In genomic region chr5:132230871-132231270, GRCh38 we compare ENCODE assay signal across 19 cellular contexts. TPM values are rescaled to one million over a fixed set of nuclear protein-coding genes. Genes with fewer than 3 reads are reported as not detected.
A peak's percentile ranks its signal among the peaks of the same experiment; 100 is the strongest.
DNase-seq lines count a peak whose midpoint lies in the region; ATAC-seq and TF ChIP-seq lines count a peak whose summit lies in the region.
"Had no signal": no experiment of that assay in that cellular context is flagged by ENCODE, and none has a peak within 500 bp of the region (broad histone marks: within the 10 kb centered on the region; RNA-seq: fewer than 3 reads in every experiment).

No MANE protein-coding gene starts in this region.

- no peak for TF ChIP-seq CTCF in CD4-positive, alpha-beta T cell (IDR thresholded peaks at IDR 0.05)
- TF ChIP-seq CTCF in OCI-LY7 (conservative IDR thresholded peaks at IDR 0.05; ENCODE audit: low read length) (no peak), spleen (IDR thresholded peaks at IDR 0.05 in 8 of 11, conservative IDR thresholded peaks at IDR 0.05 in 3 of 11) (no peak)

- H3K79me2 ChIP-seq in OCI-LY7 (ENCODE audit: insufficient read depth, low read depth, low read length) = no peaks in the 10 kb centered on the region

- H3K36me3 ChIP-seq in OCI-LY7 (ENCODE audit: insufficient read depth, low read length) (no peaks in the 10 kb centered on the region), spleen (no peaks in the 10 kb centered on the region)
- H3K36me3 ChIP-seq: BE2C, HAP-1 had no signal

- no peak overlapping the region for H3K27ac Mint-ChIP-seq in CD4-positive, alpha-beta T cell
- H3K27ac Mint-ChIP-seq: CD8-positive, alpha-beta memory T cell had no signal

- ATAC-seq in CD4-positive, alpha-beta T cell (ENCODE audit: poor library complexity) = no peak
- no peak for ATAC-seq in HG03108 (IDR thresholded peaks at IDR 0.05; ENCODE audit: unreplicated experiment)
- ATAC-seq in left colon = no peak
- ATAC-seq in GM18517 (IDR thresholded peaks at IDR 0.05; ENCODE audit: unreplicated experiment) = no peak

- WGBS in spleen, 5 donors = 81 to 91% (median 89%) methylated on average over 9 of the region's 9 CpGs

- peak overlapping the region; percentile 77 for H2AFZ ChIP-seq in OCI-LY7 (ENCODE audit: low read length)

- BruUV-seq in OCI-LY7 (replicated peaks; lab: Mats Ljungman, UMichigan) = no TSS peak

- no peaks in the 10 kb centered on the region for H4K20me1 ChIP-seq in OCI-LY7 (ENCODE audit: insufficient read depth, low read length)

- intact Hi-C loops in CD4-positive, alpha-beta T cell (cut with DNase I, micrococcal nuclease) = no loop called here
- intact Hi-C loops in OCI-LY7 (cut with micrococcal nuclease; ENCODE audit: unreplicated experiment) = no loop called here
- intact Hi-C loops in spleen (cut with DNase I; ENCODE audit: low total_unique reads) = no loop called here
- intact Hi-C loops in left colon (cut with DNase I, micrococcal nuclease) = no loop called here

- TF ChIP-seq POLR2A in spleen (IDR thresholded peaks at IDR 0.05) = no peak

- H3K36me3 Mint-ChIP-seq in CD4-positive, alpha-beta T cell (ENCODE audit: low read depth) = no peaks in the 10 kb centered on the region
- H3K36me3 Mint-ChIP-seq: CD8-positive, alpha-beta memory T cell had no signal

- H3K27me3 ChIP-seq in CD4-positive, alpha-beta T cell (ENCODE audit: control insufficient read depth, insufficient read depth, low read length) = peaks cover 14% of the 10 kb centered on the region
- peaks cover 0 to 29% (median 11%) of the 10 kb centered on the region in 7 donors for H3K27me3 ChIP-seq in spleen (replicated peaks in 1 of 7)
- H3K27me3 ChIP-seq: BE2C had no signal

- no peak overlapping the region for H3K27ac ChIP-seq in CD4-positive, alpha-beta T cell (ENCODE audit: low read depth, low read length)
- no peak overlapping the region for H3K27ac ChIP-seq in OCI-LY7 (ENCODE audit: low read depth, low read length, poor library complexity, severe bottlenecking)
- H3K27ac ChIP-seq in spleen = no peak overlapping the region

- peaks cover 36% of the 10 kb centered on the region for H3K27me3 Mint-ChIP-seq in CD4-positive, alpha-beta T cell

- H3K4me3 ChIP-seq in OCI-LY7 (ENCODE audit: low read depth, low read length, poor library complexity, severe bottlenecking) (no peak overlapping the region), spleen (no peak overlapping the region)
- H3K4me3 ChIP-seq: HAP-1 had no signal

- CTCF ChIA-PET in CD4-positive, alpha-beta T cell (lab: Charles Lee) = no interaction called here
- CTCF ChIA-PET in OCI-LY7 (lab: Charles Lee; ENCODE audit: unreplicated experiment) = no interaction called here

- DNase-seq in CD4-positive, alpha-beta T cell = peak in 1 of 10 experiments; percentile 8
- DNase-seq in OCI-LY7 (ENCODE audit: low spot score) = no peak
- DNase-seq in mesenteric fat pad (ENCODE audit: low spot score) = peak; percentile 51
- peak; percentile 5 for DNase-seq in spleen
- no peak for DNase-seq in left colon
- DNase-seq: BE2C; CD8-positive, alpha-beta memory T cell; DMS79 treated with DMSO at 0.1 percent for 48 hours; Karpas-422; MM.1S; NCI-H1092 treated with DMSO at 0.1 percent for 48 hours; NCI-H187; NCI-H226; NCI-H69; SIG-M5 had no signal

- no peaks in the 10 kb centered on the region for H3K9me2 ChIP-seq in OCI-LY7 (ENCODE audit: insufficient read depth, low read length)

- H3K4me1 ChIP-seq in OCI-LY7 (ENCODE audit: insufficient read depth, low read length, poor library complexity, severe bottlenecking) = peaks cover 26% of the 10 kb centered on the region
- peaks cover 0 to 50% (median 25%) of the 10 kb centered on the region in 6 donors for H3K4me1 ChIP-seq in spleen

- peaks cover 12% of the 10 kb centered on the region for H3K4me1 Mint-ChIP-seq in CD4-positive, alpha-beta T cell (ENCODE audit: low read depth)

- no peaks in the 10 kb centered on the region for H3K9me3 Mint-ChIP-seq in CD4-positive, alpha-beta T cell
- H3K9me3 Mint-ChIP-seq: CD8-positive, alpha-beta memory T cell had no signal

- peak overlapping the region; percentile 0 for H3K4me3 Mint-ChIP-seq in CD4-positive, alpha-beta T cell

- POLR2A ChIA-PET in CD4-positive, alpha-beta T cell (lab: Charles Lee) = no interaction called here
- POLR2A ChIA-PET in OCI-LY7 (lab: Charles Lee) = interaction anchor here (0.6 kb wide), 1 partner anchor 10 kb away, joined by 3 read pairs; no protein-coding TSS in a partner anchor

- no peak overlapping the region for H3K4me2 ChIP-seq in OCI-LY7 (ENCODE audit: low read length)

- H3K9me3 ChIP-seq in CD4-positive, alpha-beta T cell (ENCODE audit: control insufficient read depth, low read length) = no peaks in the 10 kb centered on the region
- H3K9me3 ChIP-seq in OCI-LY7 (ENCODE audit: low read length) (no peaks in the 10 kb centered on the region), spleen (no peaks in the 10 kb centered on the region)
- H3K9me3 ChIP-seq: BE2C, HAP-1 had no signal

RNA-seq across cellular contexts. Expression of gene P4HA2, which starts 3.2 kb away (rescaled TPM):
- not detected for total RNA-seq in CD4-positive, alpha-beta T cell
- 7.2 and 8.9 TPM in 2 replicates for total RNA-seq in OCI-LY7 (2014; rRNA removed; shearing (Covaris generic))
- total RNA-seq in OCI-LY7 (2022) = 0.32 and 0.33 TPM in 2 replicates
- total RNA-seq in mesenteric fat pad = 15.7 TPM
- 10 to 100 TPM in 6 of 7 donors, 1 to 10 TPM in 1; 8.2 to 38.1 (median 15.6) TPM for total RNA-seq in spleen
- 1 to 10 TPM; 2.7 to 4.8 (median 4.1) TPM for polyA plus RNA-seq in spleen
- 10 to 100 TPM; 56.7 to 69.4 TPM for total RNA-seq in left colon
- polyA plus RNA-seq: CD8-positive, alpha-beta memory T cell had no signal

RNA-seq across cellular contexts. Expression of gene PDLIM4, which starts 26.6 kb away (rescaled TPM):
- total RNA-seq in CD4-positive, alpha-beta T cell = not detected
- total RNA-seq in OCI-LY7 (2014; rRNA removed; shearing (Covaris generic)) = not detected in 2 replicates
- total RNA-seq in OCI-LY7 (2022) = not detected in 2 replicates
- total RNA-seq in mesenteric fat pad = 23.1 TPM
- 10 to 100 TPM in 1 of 7 donors, 1 to 10 TPM in 6; 3.5 to 17.4 (median 9.0) TPM for total RNA-seq in spleen
- 10 to 100 TPM in 1 of 3 donors, 1 to 10 TPM in 2; 7.5 to 16.9 (median 9.0) TPM for polyA plus RNA-seq in spleen
- total RNA-seq in left colon = 10 to 100 TPM in 1 of 2 donors, 1 to 10 TPM in 1; 1.5 to 11.9 TPM
- total RNA-seq: G401 had no signal
- polyA plus RNA-seq: CD8-positive, alpha-beta memory T cell had no signal

Comparison
In these comparisons a context has a peak if more than half of its experiments do, and no peak if none do; other contexts are left out.
1. DNase-seq: peak in mesenteric fat pad (single experiment) and spleen (single experiment); none in OCI-LY7 (single experiment) and left colon (0 of 2).